Comparison of ENCODE assay signal across 8 cellular contexts in genomic region chr18:74082476-74083070, GRCh38.
DNase-seq lines count a peak whose midpoint lies in the region; ATAC-seq lines count a peak whose summit lies in the region.

No MANE protein-coding gene starts in this region.

- no peak overlapping the region for H3K27ac ChIP-seq in SJSA1

- DNase-seq in DMS 273 treated with DMSO at 0.1 percent for 48 hours (lab: John Stamatoyannopoulos, UW) = peak; percentile 10
- peak; percentile 29 to 60 for DNase-seq in SJSA1 (ENCODE audit: low read depth in 1 of 2, low spot score in 2 of 2)
- DNase-seq in hepatic stellate cell (ENCODE audit: low spot score) = peak; percentile 80
- peak; percentile 61 to 70 for DNase-seq in stimulated activated CD4-positive, alpha-beta T cell treated with anti-CD3 and anti-CD28 coated beads, Interleukin-2, amount 100 ng/mL, for 24 hours
- no peak for DNase-seq in NCI-H2227 treated with DMSO at 0.1 percent for 48 hours (lab: John Stamatoyannopoulos, UW)

- ATAC-seq in GM19467 (IDR thresholded peaks at IDR 0.05; ENCODE audit: unreplicated experiment) (peak; percentile 98), HG03575 (IDR thresholded peaks at IDR 0.05; ENCODE audit: extremely low read depth, insufficient number of reproducible peaks, low FRiP score, unreplicated experiment) (peak; percentile 57)

- no peaks in the 10 kb centered on the region for H3K9me3 ChIP-seq in SJSA1 (replicated peaks)

- no peak overlapping the region for H3K4me3 ChIP-seq in SJSA1

- peaks cover 22% of the 10 kb centered on the region for H3K4me1 Mint-ChIP-seq in activated naive CD8-positive, alpha-beta T cell (ENCODE audit: low read depth)

- H3K36me3 ChIP-seq in SJSA1 = no peaks in the 10 kb centered on the region

- peaks cover 12% of the 10 kb centered on the region; the same call in 1 of the 2 replicates for H3K27me3 ChIP-seq in SJSA1 (replicated peaks)

- H3K27ac Mint-ChIP-seq in activated naive CD8-positive, alpha-beta T cell = peak overlapping the region; percentile 100

- H3K27me3 Mint-ChIP-seq in activated naive CD8-positive, alpha-beta T cell = no peaks in the 10 kb centered on the region

- H3K9me3 Mint-ChIP-seq in activated naive CD8-positive, alpha-beta T cell (ENCODE audit: low read depth) = no peaks in the 10 kb centered on the region

- H3K4me1 ChIP-seq in SJSA1 (replicated peaks) = no peaks in the 10 kb centered on the region

- H3K36me3 Mint-ChIP-seq in activated naive CD8-positive, alpha-beta T cell = no peaks in the 10 kb centered on the region

- peak overlapping the region; percentile 85 for H3K4me3 Mint-ChIP-seq in activated naive CD8-positive, alpha-beta T cell
